In the genomic region with DNA sequence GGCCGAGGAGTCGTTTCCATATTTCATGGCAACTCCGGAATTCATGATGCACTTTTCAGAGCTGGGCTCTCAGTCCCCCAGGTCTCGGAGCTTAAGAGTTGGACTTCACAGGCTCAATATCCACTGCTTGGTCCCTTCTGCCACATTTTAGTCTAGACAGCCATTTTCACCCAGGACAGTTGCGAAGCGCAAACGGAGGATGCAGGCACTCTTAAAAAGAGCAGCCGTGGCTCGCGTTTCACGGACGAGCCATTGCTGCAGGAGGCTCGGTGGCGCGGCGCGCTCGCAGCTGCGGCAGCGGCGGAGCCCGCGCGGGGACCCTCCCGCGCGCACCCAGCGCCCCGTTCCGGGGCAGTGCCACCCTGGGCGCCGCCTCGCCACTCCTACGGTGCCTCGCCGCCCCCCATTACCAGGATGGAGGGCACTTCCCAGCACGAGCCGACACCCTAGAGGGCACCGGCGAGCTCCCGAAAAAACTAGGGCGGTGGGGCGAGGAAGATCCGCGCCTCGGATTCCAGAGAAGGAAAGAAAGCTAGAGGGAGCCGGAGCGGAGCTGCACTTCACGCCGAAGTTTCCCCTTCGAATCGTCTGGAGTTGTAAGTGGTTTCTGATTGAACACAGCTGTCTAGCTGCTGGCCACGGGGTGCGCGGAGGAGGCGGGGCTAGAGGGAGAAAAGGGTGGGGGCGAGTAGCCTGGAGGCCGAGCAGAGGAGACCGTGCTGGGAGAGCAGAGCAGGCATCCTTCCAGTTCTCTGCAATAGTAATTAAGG, we compare ENCODE assay signal across 8 cellular contexts.
DNase-seq lines count a peak whose midpoint lies in the region; ATAC-seq and TF ChIP-seq lines count a peak whose summit lies in the region.

No MANE protein-coding gene starts in this region.

- peaks cover 6 to 16% (median 11%) of the 10 kb centered on the region in 3 donors for H3K4me1 Mint-ChIP-seq in IgD-negative memory B cell

- H3K36me3 Mint-ChIP-seq in IgD-negative memory B cell, result no peaks in the 10 kb centered on the region

- peak; percentile 75 for DNase-seq in DMS53 (lab: John Stamatoyannopoulos, UW)
- peak; percentile 49 to 74 (median 59) for DNase-seq in T-helper 1 cell
- DNase-seq in amniotic stem cell (lab: John Stamatoyannopoulos, UW), result peak; percentile 66
- DNase-seq in left ventricle myocardium superior, result peak; percentile 92
- DNase-seq in prostate gland (ENCODE audit: low spot score), result peak; percentile 86
- DNase-seq in upper lobe of right lung, result peak; percentile 87

- ATAC-seq in GM21529 (IDR thresholded peaks at IDR 0.05; ENCODE audit: unreplicated experiment), result peak; percentile 96
- ATAC-seq in left ventricle myocardium superior, result peak; percentile 97
- peak; percentile 93 for ATAC-seq in upper lobe of right lung

- H3K27ac ChIP-seq in prostate gland (peak overlapping the region; percentile 83 to 84), upper lobe of right lung (peak overlapping the region; percentile 75)

- H3K9me3 ChIP-seq in prostate gland (no peaks in the 10 kb centered on the region), upper lobe of right lung (no peaks in the 10 kb centered on the region)

- H3K27me3 ChIP-seq in prostate gland (replicated peaks; ENCODE audit: insufficient read depth) (no peaks in the 10 kb centered on the region), upper lobe of right lung (no peaks in the 10 kb centered on the region)

- WGBS in prostate gland, result under 1% methylated on average over 59 of the region's 59 CpGs

- peaks cover 38% of the 10 kb centered on the region for H3K27me3 Mint-ChIP-seq in IgD-negative memory B cell

- no peaks in the 10 kb centered on the region for H3K4me1 ChIP-seq in prostate gland (replicated peaks)
- H3K4me1 ChIP-seq in upper lobe of right lung, result peaks cover 7% of the 10 kb centered on the region

- peak overlapping the region; percentile 59 to 95 (median 92) for H3K4me3 Mint-ChIP-seq in IgD-negative memory B cell

- TF ChIP-seq CTCF in prostate gland (IDR thresholded peaks at IDR 0.05) (peak; percentile 8 to 30 (median 15)), upper lobe of right lung (IDR thresholded peaks at IDR 0.05) (peak; percentile 22)

- peak overlapping the region; percentile 64 to 69 for H3K4me3 ChIP-seq in prostate gland
- H3K4me3 ChIP-seq in upper lobe of right lung, result peak overlapping the region; percentile 63

- no peaks in the 10 kb centered on the region for H3K36me3 ChIP-seq in prostate gland
- H3K36me3 ChIP-seq in upper lobe of right lung, result no peaks in the 10 kb centered on the region

- peak; percentile 89 for TF ChIP-seq POLR2A in prostate gland (IDR thresholded peaks at IDR 0.05)

- intact Hi-C loops in left ventricle myocardium superior (cut with micrococcal nuclease) (loop anchor here (10.0 kb wide), 1 partner anchor 90 kb away; no protein-coding TSS in a partner anchor), prostate gland (cut with DNase I) (loop anchor here (5.0 to 10.0 kb wide), 2 partner anchors 122 to 250 kb away; no protein-coding TSS in a partner anchor), upper lobe of right lung (cut with DNase I) (no loop called here)

- peak overlapping the region in 1 of 3 donors; percentile 21 for H3K27ac Mint-ChIP-seq in IgD-negative memory B cell

- H3K9me3 Mint-ChIP-seq in IgD-negative memory B cell, result no peaks in the 10 kb centered on the region

Comparison
In these comparisons a context has a peak if more than half of its experiments do, and no peak if none do; other contexts are left out.
1. Peak in every context shown above with its lines: DNase-seq, ATAC-seq, H3K4me3 ChIP-seq and H3K27ac ChIP-seq.